Comparison of ENCODE assay signal across 21 cellular contexts in the genomic region with DNA sequence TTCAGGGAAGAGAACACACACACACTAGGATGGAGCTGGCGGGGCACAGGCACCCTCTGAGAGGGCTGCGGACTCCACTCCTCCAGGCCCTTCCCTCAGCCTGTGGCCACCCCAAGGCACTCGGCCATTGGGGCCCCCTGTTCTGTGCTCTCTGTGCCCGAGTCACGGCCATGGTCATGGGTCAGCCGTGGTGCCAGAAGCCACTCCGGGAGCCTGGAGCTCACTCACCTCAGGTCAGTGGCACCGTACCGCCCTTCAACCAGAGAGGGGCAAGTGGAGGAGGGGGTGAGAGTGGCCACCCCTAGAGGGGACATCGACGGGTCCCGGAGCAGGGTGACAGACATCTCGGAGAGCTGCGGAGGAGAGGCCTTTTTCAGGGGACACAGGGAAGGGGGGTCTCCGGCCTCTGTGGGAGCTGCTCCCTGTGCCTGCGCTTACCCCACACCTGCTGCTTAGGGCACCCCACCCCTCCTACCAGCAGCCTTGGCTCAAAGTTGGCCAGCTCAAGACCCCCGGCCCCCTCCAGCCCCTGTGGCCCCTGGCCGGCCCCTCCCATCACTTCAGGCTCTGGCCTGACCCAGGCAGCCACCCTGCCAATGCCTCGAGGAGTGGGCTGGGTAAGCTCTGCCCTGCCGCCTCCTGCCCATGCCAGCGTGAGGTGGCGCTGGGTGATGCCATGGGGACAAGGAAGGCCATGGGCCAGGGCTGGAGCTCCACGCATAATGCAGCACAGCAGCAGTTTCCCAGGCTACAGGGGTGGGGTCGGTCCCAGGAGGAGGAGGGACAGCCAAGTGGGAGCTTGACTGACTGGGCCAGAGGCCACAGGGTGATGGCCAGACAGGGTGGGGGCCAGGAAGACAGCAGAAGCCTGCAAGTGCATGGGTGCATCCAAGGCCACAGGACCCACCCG. TPM values are rescaled to one million over a fixed set of nuclear protein-coding genes. Genes with fewer than 3 reads are reported as not detected.
DNase-seq lines count a peak whose midpoint lies in the region; ATAC-seq and TF ChIP-seq lines count a peak whose summit lies in the region.
"Had no signal": no experiment of that assay in that cellular context is flagged by ENCODE, and none has a peak within 500 bp of the region (broad histone marks: within the 10 kb centered on the region; RNA-seq: fewer than 3 reads in every experiment).

No MANE protein-coding gene starts in this region.

- H3K4me1 Mint-ChIP-seq in H9 (no peaks in the 10 kb centered on the region; a peak in 1 of 4 replicates), neural crest cell (no peaks in the 10 kb centered on the region)
- H3K4me1 Mint-ChIP-seq in stimulated activated effector memory CD8-positive, alpha-beta T cell treated with anti-CD3 and anti-CD28 coated beads, Interleukin-12 subunit alpha, Interleukin-12 subunit beta, amount 100 ng/mL, for 72 hours: no peaks in the 10 kb centered on the region
- H3K4me1 Mint-ChIP-seq: CD4-positive, alpha-beta memory T cell had no signal

- no peak overlapping the region for H3K18ac ChIP-seq in H9 (ENCODE audit: insufficient read length, low read depth, low read length)

- H3K79me1 ChIP-seq in H9 (ENCODE audit: insufficient read depth, low read depth, low read length, poor library complexity, severe bottlenecking): no peaks in the 10 kb centered on the region

- H3K4me3 Mint-ChIP-seq in H9: no peak overlapping the region; a peak in 1 of 5 replicates
- no peak overlapping the region for H3K4me3 Mint-ChIP-seq in neural crest cell
- H3K4me3 Mint-ChIP-seq in stimulated activated effector memory CD8-positive, alpha-beta T cell treated with anti-CD3 and anti-CD28 coated beads, Interleukin-12 subunit alpha, Interleukin-12 subunit beta, amount 100 ng/mL, for 72 hours: no peak overlapping the region
- H3K4me3 Mint-ChIP-seq: CD4-positive, alpha-beta memory T cell had no signal

- no peak overlapping the region for H4K91ac ChIP-seq in H9 (ENCODE audit: insufficient read length, low read depth, low read length)

- no peak overlapping the region for H4K5ac ChIP-seq in H9 (ENCODE audit: insufficient read length, low read depth, low read length)

- no peak overlapping the region for H3K23ac ChIP-seq in H9 (ENCODE audit: insufficient read length, low read depth, low read length)

- H3K56ac ChIP-seq in H9 (ENCODE audit: insufficient read length, low read depth, low read length): no peak overlapping the region

- H2BK5ac ChIP-seq in H9 (ENCODE audit: insufficient read length, low read length): no peak overlapping the region

- no peaks in the 10 kb centered on the region for H3K23me2 ChIP-seq in H9 (ENCODE audit: insufficient read length, low read depth, low read length, poor library complexity, severe bottlenecking)

- TF ChIP-seq CTCF in H9 (conservative IDR thresholded peaks at IDR 0.05) (no peak), neural crest cell (conservative IDR thresholded peaks at IDR 0.05) (no peak), WERI-Rb-1 (IDR thresholded peaks at IDR 0.05; ENCODE audit: low read depth, low read length) (no peak)

- no peaks in the 10 kb centered on the region for H3K27me3 ChIP-seq in H9 (ENCODE audit: insufficient read depth, low read length)
- H3K27me3 ChIP-seq in WERI-Rb-1 (ENCODE audit: insufficient read depth, low read depth, severe bottlenecking): no peaks in the 10 kb centered on the region

- H3K4me2 ChIP-seq in H9 (ENCODE audit: insufficient read depth, insufficient read length, low read length): no peak overlapping the region
- H3K4me2 ChIP-seq: A549 had no signal

- H2BK15ac ChIP-seq in H9 (ENCODE audit: low read depth, low read length): no peak overlapping the region

- no peak for ATAC-seq in stimulated activated effector memory CD8-positive, alpha-beta T cell treated with anti-CD3 and anti-CD28 coated beads, Interleukin-12 subunit alpha, Interleukin-12 subunit beta, amount 100 ng/mL, for 72 hours
- no peak for ATAC-seq in GM18868 (IDR thresholded peaks at IDR 0.05; ENCODE audit: unreplicated experiment)
- no peak for ATAC-seq in HG02870 (IDR thresholded peaks at IDR 0.05; ENCODE audit: unreplicated experiment)
- ATAC-seq: A549 had no signal

- no peak overlapping the region for H3T11ph ChIP-seq in H9 (ENCODE audit: low read length)

- no peak overlapping the region for H3K14ac ChIP-seq in H9 (ENCODE audit: insufficient read depth, low read length)

- H3K4ac ChIP-seq in H9 (ENCODE audit: low read depth, low read length): no peak overlapping the region

- H2AFZ ChIP-seq in H9 (ENCODE audit: low read length): no peak overlapping the region

- H3K9ac ChIP-seq in H9 (ENCODE audit: extremely low read depth, insufficient read length, low read length): no peak overlapping the region

- H3K36me3 Mint-ChIP-seq in H9 (ENCODE audit: insufficient read depth in 1 of 3, low read depth in 3 of 3) (peaks cover 30 to 64% (median 55%) of the 10 kb centered on the region in 3 experiments), neural crest cell (ENCODE audit: low read depth) (no peaks in the 10 kb centered on the region)
- H3K36me3 Mint-ChIP-seq in stimulated activated effector memory CD8-positive, alpha-beta T cell treated with anti-CD3 and anti-CD28 coated beads, Interleukin-12 subunit alpha, Interleukin-12 subunit beta, amount 100 ng/mL, for 72 hours: no peaks in the 10 kb centered on the region
- H3K36me3 Mint-ChIP-seq: CD4-positive, alpha-beta memory T cell had no signal

- peak; percentile 57 for DNase-seq in Ammon's horn (ENCODE audit: low spot score)
- no peak for DNase-seq in H9
- no peak for DNase-seq in neural crest cell (ENCODE audit: low read depth, low spot score)
- DNase-seq in stimulated activated effector memory CD8-positive, alpha-beta T cell treated with anti-CD3 and anti-CD28 coated beads, Interleukin-12 subunit alpha, Interleukin-12 subunit beta, amount 100 ng/mL, for 72 hours (ENCODE audit: low spot score in 2 of 2): no peak
- DNase-seq in WERI-Rb-1: no peak
- DNase-seq: 8988T; ACHN; AML-193; Calu3; CD4-positive, alpha-beta memory T cell; COR-L47; DMS53; DMS79 treated with DMSO at 0.1 percent for 48 hours; GF-D8; GOT3; HCEC 1CT had no signal

- H3K27ac ChIP-seq in H9 (ENCODE audit: insufficient read length, low read depth, low read length) (no peak overlapping the region), WERI-Rb-1 (no peak overlapping the region)
- H3K27ac ChIP-seq: A549 had no signal

- H2BK120ac ChIP-seq in H9 (ENCODE audit: low read depth, low read length, poor library complexity, severe bottlenecking): no peak overlapping the region

- no peak overlapping the region for H2BK20ac ChIP-seq in H9 (ENCODE audit: low read depth, low read length, poor library complexity, severe bottlenecking)

- H3K9me3 Mint-ChIP-seq in H9 (no peaks in the 10 kb centered on the region), neural crest cell (no peaks in the 10 kb centered on the region)
- no peaks in the 10 kb centered on the region for H3K9me3 Mint-ChIP-seq in stimulated activated effector memory CD8-positive, alpha-beta T cell treated with anti-CD3 and anti-CD28 coated beads, Interleukin-12 subunit alpha, Interleukin-12 subunit beta, amount 100 ng/mL, for 72 hours
- H3K9me3 Mint-ChIP-seq: CD4-positive, alpha-beta memory T cell had no signal

- H2BK12ac ChIP-seq in H9 (ENCODE audit: insufficient read length, low read depth, low read length): no peak overlapping the region

- H3K27me3 Mint-ChIP-seq in H9 (ENCODE audit: low read depth): peaks cover 2% of the 10 kb centered on the region
- H3K27me3 Mint-ChIP-seq in neural crest cell (ENCODE audit: low read depth): no peaks in the 10 kb centered on the region

- H4K8ac ChIP-seq in H9 (replicated peaks; ENCODE audit: insufficient read length, low read depth, low read length): no peak overlapping the region

- no peak overlapping the region for H2AK5ac ChIP-seq in H9 (ENCODE audit: insufficient read length, low read length)

- H3K36me3 ChIP-seq in WERI-Rb-1: peaks cover 97% of the 10 kb centered on the region

- H3K9me3 ChIP-seq in H9 (ENCODE audit: control insufficient read depth, low read depth, low read length) (no peaks in the 10 kb centered on the region), WERI-Rb-1 (ENCODE audit: severe bottlenecking) (no peaks in the 10 kb centered on the region)
- H3K9me3 ChIP-seq: A549 had no signal

- H3K79me2 ChIP-seq in H9 (ENCODE audit: insufficient read depth, low read length): no peaks in the 10 kb centered on the region

- H3K4me1 ChIP-seq in H9 (ENCODE audit: insufficient read depth, low read length): no peaks in the 10 kb centered on the region
- H3K4me1 ChIP-seq: A549 had no signal

- WGBS in H9 (ENCODE audit: extremely low coverage, insufficient read length, low lambda C conversion rate): no CpG with 5 or more reads among the region's 25 CpGs

- peaks cover 5% of the 10 kb centered on the region for H4K20me1 ChIP-seq in H9 (ENCODE audit: control insufficient read depth, insufficient read depth, insufficient read length)

- no peak overlapping the region for H3K4me3 ChIP-seq in WERI-Rb-1 (ENCODE audit: low read depth, low read length)
- H3K4me3 ChIP-seq: A549 had no signal

- H3K27ac Mint-ChIP-seq in H9 (peak overlapping the region in 2 of 3 experiments; percentile 7 to 38; a peak in 2 of 7 replicates), neural crest cell (ENCODE audit: unreplicated experiment) (peak overlapping the region; percentile 9)
- peak overlapping the region; percentile 4 for H3K27ac Mint-ChIP-seq in stimulated activated effector memory CD8-positive, alpha-beta T cell treated with anti-CD3 and anti-CD28 coated beads, Interleukin-12 subunit alpha, Interleukin-12 subunit beta, amount 100 ng/mL, for 72 hours
- H3K27ac Mint-ChIP-seq: CD4-positive, alpha-beta memory T cell had no signal

RNA-seq across cellular contexts. Expression of gene AQP12A, which starts 29.3 kb away (rescaled TPM):
- total RNA-seq in H9 (2021): not detected in 2 replicates
- not detected in 2 replicates for total RNA-seq in neural crest cell
- total RNA-seq: Calu3; CD4-positive, alpha-beta memory T cell; Daoy; G401 had no signal

RNA-seq across cellular contexts. Expression of gene AQP12B, which starts 38.3 kb away (rescaled TPM):
- total RNA-seq in H9 (2021): not detected in 2 replicates
- total RNA-seq in neural crest cell: not detected in 2 replicates
- total RNA-seq: Calu3; CD4-positive, alpha-beta memory T cell; Daoy; G401 had no signal
